In genomic region chr17:66300956-66301355, GRCh38 we compare ENCODE assay signal across 13 cellular contexts. TPM values are rescaled to one million over a fixed set of nuclear protein-coding genes. Genes with fewer than 3 reads are reported as not detected.
DNase-seq lines count a peak whose midpoint lies in the region; ATAC-seq, FAIRE-seq and TF ChIP-seq lines count a peak whose summit lies in the region.
"Had no signal": no experiment of that assay in that cellular context is flagged by ENCODE, and none has a peak within 500 bp of the region (broad histone marks: within the 10 kb centered on the region; RNA-seq: fewer than 3 reads in every experiment).

No MANE protein-coding gene starts in this region.

- H3K14ac ChIP-seq in IMR-90 (replicated peaks; ENCODE audit: low read depth, low read length), result no peak overlapping the region

- H2AK5ac ChIP-seq in IMR-90 (ENCODE audit: low read depth, low read length), result 0 out of 2 replicates have a peak overlapping the region, but pooled peaks have one; percentile 16

- no peak overlapping the region for H3K4ac ChIP-seq in IMR-90 (ENCODE audit: low read depth, low read length)

- H3K9ac ChIP-seq in IMR-90 (ENCODE audit: low read depth, low read length), result no peak overlapping the region

- no peak overlapping the region for H2BK120ac ChIP-seq in IMR-90 (ENCODE audit: low read depth, low read length)

- no peak overlapping the region for H3K56ac ChIP-seq in IMR-90 (ENCODE audit: extremely low read depth, insufficient read depth, low read length)

- FAIRE-seq in RCC 7860 (lab: Jason Lieb, UNC), result no peak
- FAIRE-seq: A204.1, GM18507 had no signal

- no peak for ATAC-seq in IMR-90 (ENCODE audit: low read depth)
- ATAC-seq in upper lobe of right lung, result no peak
- ATAC-seq: esophagus mucosa had no signal

- no peak overlapping the region for H2AK9ac ChIP-seq in IMR-90 (replicated peaks; ENCODE audit: low read depth, low read length, poor library complexity)

- no peak overlapping the region for H3K4me3 ChIP-seq in IMR-90 (ENCODE audit: insufficient read depth, low read depth, low read length)
- H3K4me3 ChIP-seq in upper lobe of right lung, result no peak overlapping the region

- H3K79me1 ChIP-seq in IMR-90 (ENCODE audit: low read depth in 1 of 2, low read length in 2 of 2), result peaks cover 26 to 31% of the 10 kb centered on the region in 2 experiments

- peak overlapping the region; percentile 79 for H3K4me2 ChIP-seq in IMR-90 (ENCODE audit: low read depth, low read length)

- CTCF ChIA-PET in IMR-90 (lab: Yijun Ruan, JAX), result interaction anchor here (0.6 kb wide), 2 partner anchors 42 to 69 kb away, joined by 3 to 4 read pairs; no protein-coding TSS in a partner anchor
- CTCF ChIA-PET in RWPE1 (lab: Yijun Ruan, JAX), result no interaction called here

- POLR2A ChIA-PET in IMR-90 (lab: Charles Lee; ENCODE audit: unreplicated experiment), result no interaction called here
- POLR2A ChIA-PET in RWPE1 (lab: Yijun Ruan, JAX; ENCODE audit: low non-redundant PET), result interaction anchor here (0.6 kb wide), 1 partner anchor 456 kb away, joined by 3 read pairs; no protein-coding TSS in a partner anchor

- peaks cover 3% of the 10 kb centered on the region for H3K4me1 ChIP-seq in IMR-90 (ENCODE audit: control insufficient read depth, insufficient read depth, low read length)
- H3K4me1 ChIP-seq in upper lobe of right lung, result peaks cover 12% of the 10 kb centered on the region

- no peak overlapping the region for H4K5ac ChIP-seq in IMR-90 (ENCODE audit: low read depth, low read length)

- TF ChIP-seq CTCF in IMR-90 (conservative IDR thresholded peaks at IDR 0.05; ENCODE audit: low read depth, low read length) (no peak), brain (conservative IDR thresholded peaks at IDR 0.05) (no peak), nephron (IDR thresholded peaks at IDR 0.05; ENCODE audit: unreplicated experiment in 3 of 3) (no peak), RWPE1 (conservative IDR thresholded peaks at IDR 0.05; ENCODE audit: low read depth) (no peak), upper lobe of right lung (IDR thresholded peaks at IDR 0.05) (no peak)

- TF ChIP-seq POLR2A in IMR-90 (IDR thresholded peaks at IDR 0.05; ENCODE audit: low read depth, low read length), result no peak

- no TSS peak for BruUV-seq in IMR-90 (replicated peaks; lab: Mats Ljungman, UMichigan)

- dilution Hi-C loops in IMR-90 (cut with HindIII; ENCODE audit: low sequenced_read_pairs, unreplicated experiment), result no loop called here

- no peaks in the 10 kb centered on the region for H3K9me3 Mint-ChIP-seq in T-helper 2 cell treated with Interferon-gamma antibody and Interleukin-4, amounts not matched to agents 5 μg/mL and 100 μg/mL, for 36 hours
- H3K9me3 Mint-ChIP-seq in brain (no peaks in the 10 kb centered on the region), nephron (no peaks in the 10 kb centered on the region)

- H3K4me3 Mint-ChIP-seq in T-helper 2 cell treated with Interferon-gamma antibody and Interleukin-4, amounts not matched to agents 5 μg/mL and 100 μg/mL, for 36 hours, result peak overlapping the region; percentile 94
- H3K4me3 Mint-ChIP-seq in brain, result peak overlapping the region; percentile 85 to 95 (median 90)
- peak overlapping the region; percentile 87 to 92 (median 92) for H3K4me3 Mint-ChIP-seq in nephron

- no peak overlapping the region for H3K18ac ChIP-seq in IMR-90 (ENCODE audit: low read depth, low read length)

- no peak overlapping the region for H2AFZ ChIP-seq in IMR-90 (replicated peaks; ENCODE audit: low read length, poor library complexity)

- no peak overlapping the region for H2BK5ac ChIP-seq in IMR-90 (ENCODE audit: low read depth, low read length, poor library complexity, severe bottlenecking)

- H2BK15ac ChIP-seq in IMR-90 (ENCODE audit: low read depth, low read length), result no peak overlapping the region

- H3K36me3 ChIP-seq in IMR-90 (ENCODE audit: control insufficient read depth, insufficient read depth, low read length), result no peaks in the 10 kb centered on the region
- no peaks in the 10 kb centered on the region for H3K36me3 ChIP-seq in upper lobe of right lung

- peaks cover 34% of the 10 kb centered on the region for H3K4me1 Mint-ChIP-seq in T-helper 2 cell treated with Interferon-gamma antibody and Interleukin-4, amounts not matched to agents 5 μg/mL and 100 μg/mL, for 36 hours (ENCODE audit: low read depth)
- H3K4me1 Mint-ChIP-seq in brain (peaks cover 46% of the 10 kb centered on the region), nephron (peaks cover 27% of the 10 kb centered on the region)

- no peak overlapping the region for H3K27ac Mint-ChIP-seq in T-helper 2 cell treated with Interferon-gamma antibody and Interleukin-4, amounts not matched to agents 5 μg/mL and 100 μg/mL, for 36 hours
- peak overlapping the region in 2 of 5 experiments; percentile 82 to 92 for H3K27ac Mint-ChIP-seq in brain
- H3K27ac Mint-ChIP-seq in nephron, result no peak overlapping the region

- in situ Hi-C loops in IMR-90 (cut with MboI; ENCODE audit: low sequenced_read_pairs), result no loop called here

- peak overlapping the region; percentile 44; the same call in 1 of the 2 replicates for H3K23ac ChIP-seq in IMR-90 (ENCODE audit: low read depth, low read length)

- no peaks in the 10 kb centered on the region for H3K9me1 ChIP-seq in IMR-90 (ENCODE audit: insufficient read depth, low read length)

- DNase-seq in T-helper 2 cell treated with Interferon-gamma antibody and Interleukin-4, amounts not matched to agents 5 μg/mL and 100 μg/mL, for 36 hours (ENCODE audit: low spot score), result no peak
- DNase-seq in T-helper 2 cell (no peak), IMR-90 (no peak), RWPE1 (ENCODE audit: low spot score) (no peak), upper lobe of right lung (no peak), RCC 7860 (ENCODE audit: low spot score) (no peak)
- DNase-seq: caudate nucleus, Kasumi-1 had no signal

- H3K27me3 ChIP-seq in IMR-90 (ENCODE audit: control insufficient read depth, insufficient read depth, low read length) (no peaks in the 10 kb centered on the region), upper lobe of right lung (no peaks in the 10 kb centered on the region)

- H4K8ac ChIP-seq in IMR-90 (ENCODE audit: low read depth in 2 of 2, low read length in 2 of 2), result no peak overlapping the region; a peak in 1 of 4 replicates

- H4K91ac ChIP-seq in IMR-90 (ENCODE audit: insufficient read depth, low read depth, low read length), result no peak overlapping the region

- no peaks in the 10 kb centered on the region for H3K27me3 Mint-ChIP-seq in T-helper 2 cell treated with Interferon-gamma antibody and Interleukin-4, amounts not matched to agents 5 μg/mL and 100 μg/mL, for 36 hours (ENCODE audit: low read depth)
- H3K27me3 Mint-ChIP-seq in brain (peaks cover 36% of the 10 kb centered on the region), nephron (ENCODE audit: low read depth) (peaks cover 56% of the 10 kb centered on the region)

- H3K9me3 ChIP-seq in IMR-90 (ENCODE audit: control insufficient read depth, insufficient read depth, low read length), result no peaks in the 10 kb centered on the region
- no peaks in the 10 kb centered on the region for H3K9me3 ChIP-seq in upper lobe of right lung

- H4K20me1 ChIP-seq in IMR-90 (ENCODE audit: insufficient read depth, low read length), result peaks cover 4% of the 10 kb centered on the region; the same call in 1 of the 2 replicates

- H2BK20ac ChIP-seq in IMR-90 (ENCODE audit: low read depth, low read length), result no peak overlapping the region

- no peak for TF ChIP-seq RAD21 in IMR-90 (IDR thresholded peaks at IDR 0.05; ENCODE audit: low read length)

- WGBS in IMR-90 (ENCODE audit: extremely low coverage in 2 of 2, insufficient read length in 1 of 2), 2 experiments, result no CpG with 5 or more reads among the region's 8 CpGs

- H3K36me3 Mint-ChIP-seq in T-helper 2 cell treated with Interferon-gamma antibody and Interleukin-4, amounts not matched to agents 5 μg/mL and 100 μg/mL, for 36 hours (ENCODE audit: low read depth), result peaks cover 14% of the 10 kb centered on the region
- H3K36me3 Mint-ChIP-seq in brain (no peaks in the 10 kb centered on the region), nephron (ENCODE audit: low read depth) (no peaks in the 10 kb centered on the region)

- intact Hi-C loops in IMR-90 (cut with micrococcal nuclease), result loop anchor here (5.0 kb wide), 2 partner anchors 44 to 131 kb away; no protein-coding TSS in a partner anchor
- intact Hi-C loops in upper lobe of right lung (cut with DNase I), result no loop called here

- no peak overlapping the region for H3K27ac ChIP-seq in IMR-90 (ENCODE audit: insufficient read depth, low read length)
- H3K27ac ChIP-seq in RWPE1, result no peak overlapping the region
- no peak overlapping the region for H3K27ac ChIP-seq in upper lobe of right lung

TF ChIP-seq in IMR-90, 13 proteins besides CTCF, POLR2A, EP300 and RAD21:
- TF ChIP-seq ELK1 (IDR thresholded peaks at IDR 0.05; ENCODE audit: borderline replicate concordance, low read depth, low read length) (no peak), CEBPB (IDR thresholded peaks at IDR 0.05; ENCODE audit: low read depth, low read length) (peak; percentile 76)

RNA-seq across cellular contexts. Expression of gene PRKCA, which starts 1.5 kb away (rescaled TPM):
- 31.0 and 36.9 TPM in 2 replicates for total RNA-seq in IMR-90 (2012; rRNA removed)
- 42.7 and 46.0 TPM in 2 replicates for polyA plus RNA-seq in IMR-90 (2012; rRNA removed)
- 23.3 and 24.4 TPM in 2 replicates for polyA plus RNA-seq in IMR-90 (2012; cell fraction: cytosol; rRNA removed)
- polyA plus RNA-seq in IMR-90 (2012; cell fraction: nucleus; rRNA removed; ENCODE audit: low replicate concordance), result 31.3 and 63.0 TPM in 2 replicates
- 20.7 TPM for polyA plus RNA-seq in brain (ENCODE audit: insufficient read depth, low read depth, low replicate concordance)
- total RNA-seq in upper lobe of right lung, result 43.4 TPM
